8 cellular contexts compared by ENCODE assay signal in the genomic region with DNA sequence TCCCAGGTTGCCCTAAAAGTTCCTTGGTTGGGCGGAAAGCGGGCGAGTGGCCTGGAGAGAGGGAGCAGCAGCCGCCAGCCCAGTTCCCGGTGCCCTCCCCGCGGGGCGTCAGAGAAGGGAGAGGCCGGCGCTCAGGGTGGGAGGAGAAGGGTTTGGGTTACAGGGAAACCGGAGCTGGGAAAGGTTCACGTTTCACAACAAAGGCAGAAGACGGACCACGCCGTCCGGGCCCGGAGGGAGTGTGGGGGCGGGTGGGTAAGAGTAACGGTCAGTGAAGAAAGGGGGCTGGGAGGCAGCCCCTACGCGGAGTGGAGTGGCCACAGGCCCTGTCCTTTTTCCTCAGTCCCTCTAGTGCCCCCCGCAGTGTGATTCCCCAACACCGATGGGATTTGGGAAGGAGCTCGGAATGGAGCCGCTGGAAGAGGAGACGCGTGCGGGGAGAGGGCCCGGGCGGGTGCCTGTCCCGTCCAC. TPM values are rescaled to one million over a fixed set of nuclear protein-coding genes. Genes with fewer than 3 reads are reported as not detected.
DNase-seq lines count a peak whose midpoint lies in the region; ATAC-seq and TF ChIP-seq lines count a peak whose summit lies in the region.

No MANE protein-coding gene starts in this region.

- peaks cover 34% of the 10 kb centered on the region for H3K79me2 ChIP-seq in hepatocyte

- 1% methylated on average over 29 of the region's 31 CpGs for WGBS in hepatocyte (ENCODE audit: low lambda C conversion rate, missing lambda C conversion rate)
- 7 to 29% methylated on average over 31 of the region's 31 CpGs for WGBS in sigmoid colon, 2 donors

- H3K9me3 ChIP-seq in hepatocyte (ENCODE audit: low read depth) (no peaks in the 10 kb centered on the region), sigmoid colon (no peaks in the 10 kb centered on the region)

- peak overlapping the region; percentile 23 for H2AFZ ChIP-seq in hepatocyte

- H3K27ac ChIP-seq in hepatocyte = peak overlapping the region; percentile 97
- peak overlapping the region; percentile 89 to 99 (median 98) for H3K27ac ChIP-seq in sigmoid colon

- no peaks in the 10 kb centered on the region for H4K20me1 ChIP-seq in hepatocyte (ENCODE audit: insufficient read depth, poor library complexity, severe bottlenecking)

- H3K27me3 ChIP-seq in hepatocyte (no peaks in the 10 kb centered on the region), sigmoid colon (no peaks in the 10 kb centered on the region)

- DNase-seq in Caki2 (ENCODE audit: low read depth) (peak; percentile 80), amniotic epithelial cell (ENCODE audit: low read depth) (peak; percentile 87), hepatocyte (ENCODE audit: low spot score) (peak; percentile 84), sigmoid colon (peak; percentile 92), NOMO-1 (lab: John Stamatoyannopoulos, UW; ENCODE audit: unreplicated experiment in 2 of 2) (no peak)

- no peaks in the 10 kb centered on the region for H3K36me3 ChIP-seq in hepatocyte (replicated peaks; ENCODE audit: insufficient read depth, low read depth)
- H3K36me3 ChIP-seq in sigmoid colon = peaks cover 0 to 14% (median 8%) of the 10 kb centered on the region in 4 donors

- no peak for TF ChIP-seq EP300 in sigmoid colon (IDR thresholded peaks at IDR 0.05)

- peak overlapping the region; percentile 65 for H3K4me3 ChIP-seq in hepatocyte
- peak overlapping the region; percentile 64 to 93 (median 84) for H3K4me3 ChIP-seq in sigmoid colon

- H3K4me2 ChIP-seq in hepatocyte = peak overlapping the region; percentile 96

- peaks cover 5 to 7% (median 5%) of the 10 kb centered on the region in 3 donors for H3K4me1 Mint-ChIP-seq in IgD-negative memory B cell

- no peak overlapping the region for H3K27ac Mint-ChIP-seq in IgD-negative memory B cell

- no peak for ATAC-seq in GM21381 (IDR thresholded peaks at IDR 0.05; ENCODE audit: unreplicated experiment)
- ATAC-seq in HG02571 (IDR thresholded peaks at IDR 0.05; ENCODE audit: unreplicated experiment) = no peak

- H3K9me2 ChIP-seq in hepatocyte (replicated peaks; ENCODE audit: insufficient read depth) = no peaks in the 10 kb centered on the region

- TF ChIP-seq CTCF in hepatocyte (IDR thresholded peaks at IDR 0.05; ENCODE audit: poor library complexity) (no peak), sigmoid colon (IDR thresholded peaks at IDR 0.05) (no peak)

- H3K4me1 ChIP-seq in hepatocyte (ENCODE audit: insufficient read depth) (peaks cover 37% of the 10 kb centered on the region), sigmoid colon (peaks cover 3 to 68% (median 55%) of the 10 kb centered on the region in 4 donors)

- intact Hi-C loops in sigmoid colon (cut with DNase I) = loop anchor here (2.0 kb wide), 2 partner anchors 51 to 75 kb away; a partner anchor contains a TSS

- no peaks in the 10 kb centered on the region for H3K36me3 Mint-ChIP-seq in IgD-negative memory B cell

- H3K4me3 Mint-ChIP-seq in IgD-negative memory B cell = peak overlapping the region; percentile 34 to 81 (median 51)

- in situ Hi-C loops in Caki2 (cut with HindIII; ENCODE audit: low pct_unique_long_range_greater_than_20kb, low sequenced_read_pairs) = no loop called here

- peak; percentile 72 to 80 for TF ChIP-seq POLR2A in sigmoid colon (IDR thresholded peaks at IDR 0.05)

- peaks cover 7% of the 10 kb centered on the region for H3K27me3 Mint-ChIP-seq in IgD-negative memory B cell

- no peaks in the 10 kb centered on the region for H3K9me3 Mint-ChIP-seq in IgD-negative memory B cell

RNA-seq across cellular contexts. Expression of a gene that starts 1.6 kb away (rescaled TPM):
- total RNA-seq in Caki2 (2014; rRNA removed; shearing (Covaris generic); ENCODE audit: low replicate concordance) = 14.3 and 15.2 TPM in 2 replicates
- polyA plus RNA-seq in IgD-negative memory B cell (0.41 TPM), hepatocyte (12.6 and 15.6 TPM in 2 replicates), sigmoid colon (10 to 100 TPM in 1 of 3 donors, 1 to 10 TPM in 2; 4.2 to 11.6 (median 7.8) TPM)
- total RNA-seq in hepatocyte (12.1 and 17.0 TPM in 2 replicates), sigmoid colon (10 to 100 TPM; 16.8 to 20.7 (median 18.7) TPM)

RNA-seq across cellular contexts. Expression of a gene that starts 14.8 kb away (rescaled TPM):
- total RNA-seq in Caki2 (2014; rRNA removed; shearing (Covaris generic); ENCODE audit: low replicate concordance) = 4.8 and 9.1 TPM in 2 replicates
- 1.6 TPM for polyA plus RNA-seq in IgD-negative memory B cell
- total RNA-seq in hepatocyte = 25.2 and 71.4 TPM in 2 replicates
- polyA plus RNA-seq in hepatocyte = 46.0 and 60.7 TPM in 2 replicates
- 100 to 1,000 TPM in 3 of 4 donors, 10 to 100 TPM in 1; 62.2 to 219 (median 168) TPM for total RNA-seq in sigmoid colon
- 10 to 100 TPM in 1 of 3 donors, 1 to 10 TPM in 2; 7.2 to 43.0 (median 8.8) TPM for polyA plus RNA-seq in sigmoid colon

RNA-seq across cellular contexts. Expression of a gene that starts 25.2 kb away (rescaled TPM):
- 22.3 and 25.6 TPM in 2 replicates for total RNA-seq in Caki2 (2014; rRNA removed; shearing (Covaris generic); ENCODE audit: low replicate concordance)
- 16.7 TPM for polyA plus RNA-seq in IgD-negative memory B cell
- 18.3 and 23.7 TPM in 2 replicates for total RNA-seq in hepatocyte
- 70.1 and 95.8 TPM in 2 replicates for polyA plus RNA-seq in hepatocyte
- total RNA-seq in sigmoid colon = 10 to 100 TPM; 21.1 to 59.5 (median 36.8) TPM
- polyA plus RNA-seq in sigmoid colon = 10 to 100 TPM; 13.2 to 30.4 (median 14.8) TPM

RNA-seq across cellular contexts. Expression of a gene that starts 34.2 kb away (rescaled TPM):
- total RNA-seq in Caki2 (2014; rRNA removed; shearing (Covaris generic); ENCODE audit: low replicate concordance) = 0.35 TPM in 1 of 2 replicates, not detected in the other
- not detected for polyA plus RNA-seq in IgD-negative memory B cell
- total RNA-seq in hepatocyte = not detected in 2 replicates
- polyA plus RNA-seq in hepatocyte = not detected in 2 replicates
- total RNA-seq in sigmoid colon = not detected
- not detected for polyA plus RNA-seq in sigmoid colon

RNA-seq across cellular contexts. Expression of a gene that starts 36.7 kb away (rescaled TPM):
- 21.0 and 22.0 TPM in 2 replicates for total RNA-seq in Caki2 (2014; rRNA removed; shearing (Covaris generic); ENCODE audit: low replicate concordance)
- polyA plus RNA-seq in IgD-negative memory B cell = 23.7 TPM
- 4.6 and 7.5 TPM in 2 replicates for total RNA-seq in hepatocyte
- polyA plus RNA-seq in hepatocyte = 13.3 and 14.8 TPM in 2 replicates
- total RNA-seq in sigmoid colon = 1 to 10 TPM; 7.1 to 9.7 (median 8.8) TPM
- polyA plus RNA-seq in sigmoid colon = 10 to 100 TPM in 2 of 3 donors, 1 to 10 TPM in 1; 9.5 to 16.5 (median 10.8) TPM

Comparison
In these comparisons a context has a peak if more than half of its experiments do, and no peak if none do; other contexts are left out.
1. DNase-seq: peak in Caki2 (single experiment), amniotic epithelial cell (single experiment), hepatocyte (single experiment) and sigmoid colon (single experiment); none in NOMO-1 (0 of 2).